Comparison of ENCODE assay signal across 8 cellular contexts in the genomic region with DNA sequence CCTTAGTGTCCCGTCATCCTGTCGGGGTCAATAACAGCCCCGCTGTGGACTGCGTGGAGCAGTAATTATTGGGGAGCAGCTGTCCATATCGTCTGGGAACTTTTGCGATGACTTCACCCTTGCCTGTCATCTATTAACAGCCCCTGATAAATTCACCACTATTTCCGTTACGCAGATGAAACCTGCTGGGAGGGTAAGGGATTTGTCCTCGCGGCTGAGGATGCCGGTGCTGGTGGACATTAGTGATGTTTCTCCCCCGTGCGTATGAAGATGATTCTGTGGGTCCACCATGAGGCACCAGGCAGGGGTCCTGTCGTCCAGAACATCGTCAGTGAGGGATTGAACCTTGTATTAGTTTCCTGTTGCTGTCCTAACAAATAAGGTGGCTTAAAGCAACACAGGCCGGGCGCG. TPM values are rescaled to one million over a fixed set of nuclear protein-coding genes. Genes with fewer than 3 reads are reported as not detected.
DNase-seq lines count a peak whose midpoint lies in the region; ATAC-seq and TF ChIP-seq lines count a peak whose summit lies in the region.

No MANE protein-coding gene starts in this region.

- no peak overlapping the region for H3K27ac ChIP-seq in duodenal mucosa (ENCODE audit: low read depth, low read length)

- H3K4me1 ChIP-seq in duodenal mucosa (ENCODE audit: control insufficient read depth in 1 of 2, insufficient read depth in 2 of 2, low read length in 2 of 2) (peaks cover 0 to 10% of the 10 kb centered on the region in 2 donors), neuron (ENCODE audit: insufficient read depth, low read length) (peaks cover 6% of the 10 kb centered on the region)

- no peak for ATAC-seq in GM21619 (IDR thresholded peaks at IDR 0.05; ENCODE audit: unreplicated experiment)

- H3K27me3 ChIP-seq in duodenal mucosa (ENCODE audit: control insufficient read depth in 1 of 2, insufficient read depth in 2 of 2, low read length in 2 of 2) = no peaks in the 10 kb centered on the region
- H3K27me3 ChIP-seq in neuron (ENCODE audit: insufficient read depth, low read length) = no peaks in the 10 kb centered on the region

- no peak for DNase-seq in CD14-positive monocyte (ENCODE audit: low spot score)
- no peak for DNase-seq in NB4 (ENCODE audit: low read depth)
- DNase-seq in NCI-H2171 treated with DMSO at 0.1 percent for 48 hours (lab: John Stamatoyannopoulos, UW) = no peak
- DNase-seq in NCI-H748 treated with DMSO at 0.1 percent for 48 hours (lab: John Stamatoyannopoulos, UW) = no peak
- no peak for DNase-seq in NCI-H2107 treated with DMSO at 0.1 percent for 48 hours (lab: John Stamatoyannopoulos, UW; ENCODE audit: unreplicated experiment)

- no peaks in the 10 kb centered on the region for H3K36me3 Mint-ChIP-seq in CD14-positive monocyte

- H3K9me3 Mint-ChIP-seq in CD14-positive monocyte = peaks cover 3 to 17% (median 11%) of the 10 kb centered on the region in 7 donors

- H3K9ac ChIP-seq in duodenal mucosa (ENCODE audit: low read depth in 1 of 2, low read length in 2 of 2) = peak overlapping the region; percentile 83 to 96

- H3K36me3 ChIP-seq in duodenal mucosa (ENCODE audit: control insufficient read depth in 1 of 2, insufficient read depth in 2 of 2, low read length in 2 of 2) = no peaks in the 10 kb centered on the region
- H3K36me3 ChIP-seq in neuron (ENCODE audit: insufficient read depth, low read length) = no peaks in the 10 kb centered on the region

- peak overlapping the region; percentile 71 for H2AFZ ChIP-seq in neuron (ENCODE audit: low read depth, low read length)

- H3K4me3 ChIP-seq in NB4 (ENCODE audit: low read depth, low read length) (peak overlapping the region; percentile 67), duodenal mucosa (ENCODE audit: low read depth in 1 of 2, low read length in 2 of 2) (peak overlapping the region; percentile 78 to 85), neuron (ENCODE audit: low read length) (peak overlapping the region; percentile 92)

- no peaks in the 10 kb centered on the region for H3K9me3 ChIP-seq in duodenal mucosa (ENCODE audit: control insufficient read depth in 1 of 2, low read length in 2 of 2)
- no peaks in the 10 kb centered on the region for H3K9me3 ChIP-seq in neuron (ENCODE audit: low read length)

- TF ChIP-seq CTCF in CD14-positive monocyte (IDR thresholded peaks at IDR 0.05) = no peak
- TF ChIP-seq CTCF in NB4 (IDR thresholded peaks at IDR 0.05; ENCODE audit: low read depth, low read length) = no peak

- H3K27me3 Mint-ChIP-seq in CD14-positive monocyte (ENCODE audit: low read depth in 3 of 3) = peaks cover 5 to 11% (median 8%) of the 10 kb centered on the region in 3 donors

- H3K4me3 Mint-ChIP-seq in CD14-positive monocyte = peak overlapping the region; percentile 83 to 92

- peaks cover 14% of the 10 kb centered on the region for H3K4me1 Mint-ChIP-seq in CD14-positive monocyte

- H3K27ac Mint-ChIP-seq in CD14-positive monocyte = peak overlapping the region in 5 of 7 donors; percentile 30 to 80 (median 72)

- no peak for TF ChIP-seq POLR2A in NB4 (IDR thresholded peaks at IDR 0.05; ENCODE audit: extremely low read depth, insufficient read length)

- intact Hi-C loops in CD14-positive monocyte (cut with micrococcal nuclease) = no loop called here

RNA-seq across cellular contexts. Expression of a gene that starts 1.0 kb away (rescaled TPM):
- 10 to 100 TPM; 10.9 to 12.7 TPM for polyA plus RNA-seq in CD14-positive monocyte

RNA-seq across cellular contexts. Expression of a gene that starts 26.1 kb away (rescaled TPM):
- polyA plus RNA-seq in CD14-positive monocyte = not detected

RNA-seq across cellular contexts. Expression of a gene that starts 27.7 kb away (rescaled TPM):
- 1 to 10 TPM; 5.0 to 7.1 TPM for polyA plus RNA-seq in CD14-positive monocyte

RNA-seq across cellular contexts. Expression of a gene that starts 53.9 kb away (rescaled TPM):
- polyA plus RNA-seq in CD14-positive monocyte = 10 to 100 TPM; 11.0 to 12.9 TPM
